ENCODE assay signal across 8 cellular contexts in genomic region chr2:58240595-58240937, GRCh38. TPM values are rescaled to one million over a fixed set of nuclear protein-coding genes. Genes with fewer than 3 reads are reported as not detected.
DNase-seq lines count a peak whose midpoint lies in the region; ATAC-seq and TF ChIP-seq lines count a peak whose summit lies in the region.

No MANE protein-coding gene starts in this region.

- H3K27me3 ChIP-seq in ascending aorta (no peaks in the 10 kb centered on the region), kidney epithelial cell (ENCODE audit: control insufficient read depth, insufficient read depth, low read length) (no peaks in the 10 kb centered on the region)

- peak overlapping the region; percentile 97 for H3K27ac Mint-ChIP-seq in activated T-cell treated with anti-CD3 and anti-CD28 coated beads, Interleukin-2, amount 50 U/mL, for 72 hours

- no peaks in the 10 kb centered on the region for H3K9me3 ChIP-seq in ascending aorta

- peak overlapping the region; percentile 94 to 99 for H3K4me3 Mint-ChIP-seq in activated T-cell treated with anti-CD3 and anti-CD28 coated beads, Interleukin-2, amount 50 U/mL, for 72 hours

- no peak for DNase-seq in activated T-cell treated with anti-CD3 and anti-CD28 coated beads, Interleukin-2, amount 50 U/mL, for 72 hours
- no peak for DNase-seq in activated T-cell treated with anti-CD3 and anti-CD28 coated beads, Interleukin-2, amount 50 U/mL, for 48 hours
- DNase-seq in NCI-H128 (lab: John Stamatoyannopoulos, UW; ENCODE audit: unreplicated experiment) (peak; percentile 52), ascending aorta (ENCODE audit: low spot score in 2 of 2) (no peak), kidney epithelial cell (ENCODE audit: low read depth) (no peak), superior temporal gyrus (ENCODE audit: extremely low spot score) (peak; percentile 58), occipital lobe (lab: John Stamatoyannopoulos, UW) (no peak)
- DNase-seq in effector CD4-positive, alpha-beta T cell = no peak

- H3K4me1 Mint-ChIP-seq in activated T-cell treated with anti-CD3 and anti-CD28 coated beads, Interleukin-2, amount 50 U/mL, for 72 hours (ENCODE audit: low read depth) = peaks cover 32% of the 10 kb centered on the region

- peak overlapping the region; percentile 70 to 82 for H3K27ac ChIP-seq in ascending aorta

- no peak for ATAC-seq in activated T-cell treated with anti-CD3 and anti-CD28 coated beads, Interleukin-2, amount 50 U/mL, for 72 hours (replicated peaks in 1 of 2)

- H3K36me3 Mint-ChIP-seq in activated T-cell treated with anti-CD3 and anti-CD28 coated beads, Interleukin-2, amount 50 U/mL, for 72 hours (ENCODE audit: insufficient read depth in 2 of 2) = peaks cover 2 to 5% of the 10 kb centered on the region in 2 donors

- intact Hi-C loops in ascending aorta (cut with DNase I) = loop anchor here (2.0 kb wide), 1 partner anchor 194 kb away; the partner anchor contains the start of gene VRK2

- H3K4me3 ChIP-seq in ascending aorta (peak overlapping the region; percentile 79 to 98), kidney epithelial cell (ENCODE audit: low read depth, low read length) (peak overlapping the region; percentile 93)

- H3K9me3 Mint-ChIP-seq in activated T-cell treated with anti-CD3 and anti-CD28 coated beads, Interleukin-2, amount 50 U/mL, for 72 hours = no peaks in the 10 kb centered on the region

- H3K36me3 ChIP-seq in ascending aorta (no peaks in the 10 kb centered on the region), kidney epithelial cell (ENCODE audit: control insufficient read depth, insufficient read depth, low read length) (no peaks in the 10 kb centered on the region)

- TF ChIP-seq CTCF in ascending aorta (IDR thresholded peaks at IDR 0.05) (no peak), kidney epithelial cell (IDR thresholded peaks at IDR 0.05; ENCODE audit: insufficient read depth, low read length, poor library complexity, severe bottlenecking) (no peak)

- H3K27me3 Mint-ChIP-seq in activated T-cell treated with anti-CD3 and anti-CD28 coated beads, Interleukin-2, amount 50 U/mL, for 72 hours (ENCODE audit: low read depth) = peaks cover 16% of the 10 kb centered on the region

- peaks cover 0 to 4% of the 10 kb centered on the region in 2 donors for H3K4me1 ChIP-seq in ascending aorta

RNA-seq across cellular contexts. Expression of gene FANCL, which starts 0.6 kb away (rescaled TPM):
- 10 to 100 TPM in 1 of 2 donors, 1 to 10 TPM in 1; 8.9 to 13.2 TPM for total RNA-seq in activated T-cell treated with anti-CD3 and anti-CD28 coated beads, Interleukin-2, amount 50 U/mL, for 72 hours
- total RNA-seq in ascending aorta = 3.2 TPM
- total RNA-seq in kidney epithelial cell = 10.3 and 12.9 TPM in 2 replicates
- 82.2 TPM for total RNA-seq in occipital lobe

Comparison
In these comparisons a context has a peak if more than half of its experiments do, and no peak if none do; other contexts are left out.
1. DNase-seq: peak in NCI-H128 (single experiment) and superior temporal gyrus (single experiment); none in activated T-cell treated with anti-CD3 and anti-CD28 coated beads, Interleukin-2, amount 50 U/mL, for 72 hours (0 of 2), activated T-cell treated with anti-CD3 and anti-CD28 coated beads, Interleukin-2, amount 50 U/mL, for 48 hours (0 of 2), ascending aorta (0 of 2), kidney epithelial cell (single experiment), occipital lobe (single experiment) and effector CD4-positive, alpha-beta T cell (single experiment).